22 cellular contexts compared by ENCODE assay signal in the genomic region with DNA sequence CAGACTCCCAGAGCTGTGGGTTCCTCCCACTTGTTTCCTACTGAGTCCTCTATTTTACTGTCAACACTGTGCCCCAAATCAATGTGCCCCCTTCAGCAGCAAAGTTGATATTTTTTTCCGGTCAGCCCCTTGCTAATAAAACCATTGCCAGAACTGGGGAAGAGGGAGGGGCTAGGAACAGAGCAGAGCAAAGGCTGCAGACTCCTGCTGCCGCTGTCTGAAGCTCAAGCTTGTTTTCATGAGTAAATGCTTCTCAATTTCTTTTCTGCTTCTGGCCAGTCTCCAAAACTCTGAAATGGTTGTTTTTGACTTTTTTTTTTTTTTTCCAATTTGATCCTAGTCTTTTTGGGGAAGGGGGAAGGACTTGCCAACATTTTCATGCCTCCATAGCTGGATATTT.
"Had no signal": no experiment of that assay in that cellular context is flagged by ENCODE, and none has a peak within 500 bp of the region (broad histone marks: within the 10 kb centered on the region; RNA-seq: fewer than 3 reads in every experiment).

No MANE protein-coding gene starts in this region.

- H3K36me3 ChIP-seq: esophagus muscularis mucosa, gastroesophageal sphincter, left ventricle myocardium inferior, pancreas, prostate gland, stomach, thoracic aorta, transverse colon had no signal

- DNase-seq: effector memory CD8-positive, alpha-beta T cell; foreskin fibroblast; immature natural killer cell; left ventricle myocardium inferior; mucosa of descending colon; naive thymus-derived CD8-positive, alpha-beta T cell; pancreas; stimulated activated naive CD4-positive, alpha-beta T cell; stomach; substantia nigra; transverse colon had no signal

- H3K4me1 ChIP-seq: esophagus muscularis mucosa, gastroesophageal sphincter, pancreas, stomach, transverse colon had no signal

- H3K27ac Mint-ChIP-seq: dendritic cell treated with granulocyte-macrophage colony-stimulating factor and Interleukin-4, amounts not matched to agents 40 ng/mL and 50 ng/mL, for 4 days; effector memory CD8-positive, alpha-beta T cell; immature natural killer cell; naive thymus-derived CD8-positive, alpha-beta T cell had no signal

- H3K36me3 Mint-ChIP-seq: immature natural killer cell; naive thymus-derived CD8-positive, alpha-beta T cell had no signal

- H3K4me3 ChIP-seq: esophagus muscularis mucosa, gastroesophageal sphincter, left ventricle myocardium inferior, lung, mucosa of descending colon, pancreas, prostate gland, skin epidermis, stomach, thoracic aorta, transverse colon had no signal

- H3K27ac ChIP-seq: epithelial cell of prostate, esophagus muscularis mucosa, gastroesophageal sphincter, left ventricle myocardium inferior, pancreas, prostate gland, skin epidermis, stomach, thoracic aorta, transverse colon had no signal

- ATAC-seq: effector memory CD8-positive, alpha-beta T cell; gastroesophageal sphincter; mucosa of descending colon; naive thymus-derived CD8-positive, alpha-beta T cell; pancreas; sciatic nerve had no signal

- H3K4me1 Mint-ChIP-seq: central memory CD8-positive, alpha-beta T cell; immature natural killer cell had no signal

- H3K27me3 ChIP-seq: gastroesophageal sphincter, pancreas, stomach, transverse colon had no signal

- H3K9me3 Mint-ChIP-seq: central memory CD8-positive, alpha-beta T cell; dendritic cell treated with granulocyte-macrophage colony-stimulating factor and Interleukin-4, amounts not matched to agents 40 ng/mL and 50 ng/mL, for 4 days; effector memory CD8-positive, alpha-beta T cell; immature natural killer cell; naive thymus-derived CD8-positive, alpha-beta T cell had no signal

- H3K27me3 Mint-ChIP-seq: dendritic cell treated with granulocyte-macrophage colony-stimulating factor and Interleukin-4, amounts not matched to agents 40 ng/mL and 50 ng/mL, for 4 days; naive thymus-derived CD8-positive, alpha-beta T cell had no signal

- H3K4me3 Mint-ChIP-seq: central memory CD8-positive, alpha-beta T cell; dendritic cell treated with granulocyte-macrophage colony-stimulating factor and Interleukin-4, amounts not matched to agents 40 ng/mL and 50 ng/mL, for 4 days; effector memory CD8-positive, alpha-beta T cell; immature natural killer cell; naive thymus-derived CD8-positive, alpha-beta T cell; neural crest cell had no signal

- H3K9me3 ChIP-seq: esophagus muscularis mucosa, gastroesophageal sphincter, left ventricle myocardium inferior, mucosa of descending colon, pancreas, prostate gland, stomach, thoracic aorta, transverse colon had no signal
